9 cellular contexts compared by ENCODE assay signal in the genomic region with DNA sequence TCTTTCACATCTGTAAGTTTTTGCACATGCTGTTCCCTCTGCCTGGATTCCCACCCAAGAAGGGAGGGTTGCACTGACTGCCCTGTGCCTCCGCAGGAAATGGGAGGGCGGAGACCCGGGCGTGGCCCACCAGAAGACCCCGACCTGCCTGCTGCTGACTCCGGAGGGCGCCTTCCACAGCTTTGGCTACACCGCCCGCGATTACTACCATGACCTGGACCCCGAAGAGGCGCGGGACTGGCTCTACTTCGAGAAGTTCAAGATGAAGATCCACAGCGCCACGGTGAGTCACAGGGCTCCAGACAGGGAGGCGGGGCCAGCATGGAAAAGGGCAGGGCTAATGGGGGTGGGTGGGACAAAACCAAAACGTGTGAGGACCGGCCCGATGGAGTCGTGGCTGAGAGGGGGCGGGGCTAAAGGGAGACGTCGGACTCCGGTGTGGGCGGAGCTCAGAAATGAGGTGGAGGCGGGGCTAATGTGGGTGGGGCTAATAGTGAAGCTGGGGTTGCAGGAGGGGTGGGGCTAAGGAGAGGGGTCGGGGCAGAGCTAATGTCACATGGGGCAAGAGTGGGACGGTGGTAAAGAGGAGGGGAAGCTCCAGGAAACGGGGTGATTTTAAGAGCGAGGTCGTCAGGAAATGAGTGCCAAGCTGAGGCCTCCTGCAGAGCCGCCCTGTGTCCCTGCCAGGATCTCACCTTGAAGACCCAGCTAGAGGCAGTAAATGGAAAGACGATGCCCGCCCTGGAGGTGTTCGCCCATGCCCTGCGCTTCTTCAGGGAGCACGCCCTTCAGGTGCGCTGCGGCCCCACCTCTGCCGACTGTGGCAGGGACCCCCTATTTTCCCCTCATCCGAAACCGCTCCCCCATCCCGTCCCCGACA. TPM values are rescaled to one million over a fixed set of nuclear protein-coding genes. Genes with fewer than 3 reads are reported as not detected.
DNase-seq lines count a peak whose midpoint lies in the region; ATAC-seq, FAIRE-seq and TF ChIP-seq lines count a peak whose summit lies in the region.
"Had no signal": no experiment of that assay in that cellular context is flagged by ENCODE, and none has a peak within 500 bp of the region (broad histone marks: within the 10 kb centered on the region; RNA-seq: fewer than 3 reads in every experiment).

No MANE protein-coding gene starts in this region.

- POLR2A ChIA-PET in HCT116 (lab: Charles Lee): interaction anchor here (0.9 kb wide), 1 partner anchor 23 kb away, joined by 4 read pairs; a partner anchor contains a TSS

- no TSS peak for BruUV-seq in HCT116 (replicated peaks; lab: Mats Ljungman, UMichigan)

- no peaks in the 10 kb centered on the region for H3K9me3 ChIP-seq in HCT116 (ENCODE audit: control insufficient read depth in 1 of 2, insufficient read depth in 1 of 2, low read depth in 1 of 2, low read length in 2 of 2)
- no peaks in the 10 kb centered on the region for H3K9me3 ChIP-seq in heart left ventricle
- H3K9me3 ChIP-seq: tibial artery had no signal

- ATAC-seq in HCT116 (peak; percentile 90), heart left ventricle (peak; percentile 21 to 74 (median 60)), HG02938 (IDR thresholded peaks at IDR 0.05; ENCODE audit: unreplicated experiment) (no peak)

- no peaks in the 10 kb centered on the region for H3K36me3 Mint-ChIP-seq in activated T-helper 1 cell treated with anti-CD3 and anti-CD28 coated beads, Interleukin-12 subunit alpha, Interleukin-12 subunit beta, Interleukin-2, Interleukin-4 antibody, amounts not matched to agents 30 ng/mL and 10 ng/mL and 1 ng/mL, durations not matched to agents 14 hours and 24 hours and 36 hours (ENCODE audit: low read depth)

- H3K9me2 ChIP-seq in HCT116 (ENCODE audit: insufficient read depth): no peaks in the 10 kb centered on the region

- DNase-seq in HCT116 (ENCODE audit: low read depth, low spot score) (peak; percentile 88), OCI-M1 (lab: John Stamatoyannopoulos, UW) (peak; percentile 91), heart left ventricle (peak; percentile 53 to 83 (median 69)), HTR-8/SVneo (ENCODE audit: insufficient read length, low spot score) (no peak), NCI-H1092 (lab: John Stamatoyannopoulos, UW) (no peak)
- peak; percentile 59 for DNase-seq in activated T-helper 1 cell treated with anti-CD3 and anti-CD28 coated beads, Interleukin-12 subunit alpha, Interleukin-12 subunit beta, Interleukin-2, Interleukin-4 antibody, amounts not matched to agents 30 ng/mL and 10 ng/mL and 1 ng/mL, durations not matched to agents 14 hours and 24 hours and 36 hours (ENCODE audit: low spot score)
- DNase-seq in stimulated activated CD4-positive, alpha-beta T cell treated with anti-CD3 and anti-CD28 coated beads, Interleukin-15, amount 100 ng/mL, for 1 hour (ENCODE audit: low read depth in 1 of 2, low spot score in 1 of 2): peak; percentile 47 to 64

- peaks cover 15% of the 10 kb centered on the region for H3K27me3 Mint-ChIP-seq in activated T-helper 1 cell treated with anti-CD3 and anti-CD28 coated beads, Interleukin-12 subunit alpha, Interleukin-12 subunit beta, Interleukin-2, Interleukin-4 antibody, amounts not matched to agents 30 ng/mL and 10 ng/mL and 1 ng/mL, durations not matched to agents 14 hours and 24 hours and 36 hours (ENCODE audit: insufficient read depth)

- no peak for TF ChIP-seq RAD21 in HCT116 (IDR thresholded peaks at IDR 0.05; ENCODE audit: low read depth)

- intact Hi-C loops in HCT116 (cut with micrococcal nuclease): loop anchor here (2.0 kb wide), 1 partner anchor 68 kb away; no protein-coding TSS in a partner anchor
- intact Hi-C loops in activated T-helper 1 cell treated with anti-CD3 and anti-CD28 coated beads, Interleukin-12 subunit alpha, Interleukin-12 subunit beta, Interleukin-2, Interleukin-4 antibody, amounts not matched to agents 30 ng/mL and 10 ng/mL and 1 ng/mL, durations not matched to agents 14 hours and 24 hours and 36 hours (cut with micrococcal nuclease): loop anchor here (1.0 to 5.0 kb wide), 3 partner anchors 22 to 76 kb away; a partner anchor contains a TSS
- intact Hi-C loops in heart left ventricle (cut with DNase I): no loop called here

- peak overlapping the region; percentile 38; the same call in 1 of the 2 replicates for H3K9ac ChIP-seq in HCT116 (ENCODE audit: low read length)

- H3K4me1 ChIP-seq in HCT116 (ENCODE audit: control insufficient read depth in 1 of 2, insufficient read depth in 2 of 2, low read length in 2 of 2): peaks cover 9 to 20% of the 10 kb centered on the region in 2 experiments
- H3K4me1 ChIP-seq in heart left ventricle: peaks cover 0 to 40% (median 14%) of the 10 kb centered on the region in 12 donors

- H3K4me3 ChIP-seq in HCT116 (replicated peaks in 1 of 2; ENCODE audit: low read depth in 1 of 2, low read length in 2 of 2) (peak overlapping the region; percentile 15 to 52), heart left ventricle (peak overlapping the region in 2 of 12 donors; percentile 1 to 28)
- H3K4me3 ChIP-seq: tibial artery had no signal

- 0 out of 6 replicates have a peak, but pooled peaks of 1 of the 3 experiments have one; percentile 3 for TF ChIP-seq CTCF in HCT116 (IDR thresholded peaks at IDR 0.05 in 2 of 3, conservative IDR thresholded peaks at IDR 0.05 in 1 of 3; ENCODE audit: borderline replicate concordance in 1 of 3, insufficient read depth in 1 of 3, low read depth in 2 of 3, low read length in 2 of 3)
- no peak for TF ChIP-seq CTCF in heart left ventricle (IDR thresholded peaks at IDR 0.05)

- H3K4me2 ChIP-seq in HCT116 (ENCODE audit: low read length): peak overlapping the region; percentile 88

- no peak for TF ChIP-seq POLR2A in HCT116 (IDR thresholded peaks at IDR 0.05; ENCODE audit: borderline replicate concordance, extremely low read depth, insufficient read depth, insufficient read length)
- no peak for TF ChIP-seq POLR2A in heart left ventricle (IDR thresholded peaks at IDR 0.05)

- H3K79me2 ChIP-seq in HCT116 (ENCODE audit: insufficient read depth, low read length): no peaks in the 10 kb centered on the region

- H3K4me3 Mint-ChIP-seq in activated T-helper 1 cell treated with anti-CD3 and anti-CD28 coated beads, Interleukin-12 subunit alpha, Interleukin-12 subunit beta, Interleukin-2, Interleukin-4 antibody, amounts not matched to agents 30 ng/mL and 10 ng/mL and 1 ng/mL, durations not matched to agents 14 hours and 24 hours and 36 hours: peak overlapping the region; percentile 63

- peaks cover 13% of the 10 kb centered on the region for H3K4me1 Mint-ChIP-seq in activated T-helper 1 cell treated with anti-CD3 and anti-CD28 coated beads, Interleukin-12 subunit alpha, Interleukin-12 subunit beta, Interleukin-2, Interleukin-4 antibody, amounts not matched to agents 30 ng/mL and 10 ng/mL and 1 ng/mL, durations not matched to agents 14 hours and 24 hours and 36 hours (ENCODE audit: low read depth)

- no peaks in the 10 kb centered on the region for H3K36me3 ChIP-seq in HCT116 (ENCODE audit: control insufficient read depth in 1 of 2, insufficient read depth in 2 of 2, low read length in 2 of 2)
- H3K36me3 ChIP-seq in heart left ventricle: peaks cover 0 to 64% (median 27%) of the 10 kb centered on the region in 9 donors

- H3K27ac Mint-ChIP-seq in activated T-helper 1 cell treated with anti-CD3 and anti-CD28 coated beads, Interleukin-12 subunit alpha, Interleukin-12 subunit beta, Interleukin-2, Interleukin-4 antibody, amounts not matched to agents 30 ng/mL and 10 ng/mL and 1 ng/mL, durations not matched to agents 14 hours and 24 hours and 36 hours: no peak overlapping the region

- H3K27me3 ChIP-seq in HCT116 (ENCODE audit: insufficient read depth, low read length) (no peaks in the 10 kb centered on the region), heart left ventricle (peaks cover 0 to 13% (median 0%) of the 10 kb centered on the region in 9 donors)

- H3K27ac ChIP-seq in HCT116 (ENCODE audit: low read depth, low read length) (peak overlapping the region; percentile 21; the same call in 1 of the 2 replicates), heart left ventricle (peak overlapping the region in 7 of 12 donors; percentile 6 to 31 (median 13))
- H3K27ac ChIP-seq: tibial artery had no signal

- no peak for FAIRE-seq in HTR-8/SVneo (lab: Jason Lieb, UNC)

- RAD21 ChIA-PET in HCT116 (lab: Charles Lee; ENCODE audit: low non-redundant PET in 1 of 2, low total read pairs in 2 of 2, uncharacterized antibody in 2 of 2, unreplicated experiment in 2 of 2): interaction anchor here in 1 of 2 experiments (1.0 kb wide), 1 partner anchor 29 kb away, joined by 3 read pairs; no protein-coding TSS in a partner anchor

- H2AFZ ChIP-seq in HCT116 (ENCODE audit: low read depth, low read length, poor library complexity, severe bottlenecking): peak overlapping the region; percentile 52

- H3K9me3 Mint-ChIP-seq in activated T-helper 1 cell treated with anti-CD3 and anti-CD28 coated beads, Interleukin-12 subunit alpha, Interleukin-12 subunit beta, Interleukin-2, Interleukin-4 antibody, amounts not matched to agents 30 ng/mL and 10 ng/mL and 1 ng/mL, durations not matched to agents 14 hours and 24 hours and 36 hours: no peaks in the 10 kb centered on the region

- no peaks in the 10 kb centered on the region for H4K20me1 ChIP-seq in HCT116 (ENCODE audit: insufficient read depth)

- 32 to 44% (median 39%) methylated on average over 38 to 45 of the region's 45 CpGs for WGBS in heart left ventricle, 4 donors

- CTCF ChIA-PET in HCT116 (lab: Charles Lee): interaction anchor here (0.8 to 1.8 kb wide), 6 partner anchors 8 to 269 kb away, joined by 3 to 13 read pairs (median 4); no protein-coding TSS in a partner anchor

RNA-seq across cellular contexts. Expression of a gene that starts 12.6 kb away (rescaled TPM):
- total RNA-seq in HCT116 (2021; ENCODE audit: unreplicated experiment) (not detected), heart left ventricle (10 to 100 TPM; 10.4 to 35.7 (median 14.3) TPM)
- 0.36 and 0.44 TPM in 2 replicates for polyA plus RNA-seq in HCT116 (2012)
- not detected in 2 replicates for total RNA-seq in activated T-helper 1 cell treated with anti-CD3 and anti-CD28 coated beads, Interleukin-12 subunit alpha, Interleukin-12 subunit beta, Interleukin-2, Interleukin-4 antibody, amounts not matched to agents 30 ng/mL and 10 ng/mL and 1 ng/mL, durations not matched to agents 14 hours and 24 hours and 36 hours
- 10 to 100 TPM; 11.8 to 17.3 TPM for polyA plus RNA-seq in heart left ventricle

RNA-seq across cellular contexts. Expression of a gene that starts 22.5 kb away (rescaled TPM):
- total RNA-seq in HCT116 (2021; ENCODE audit: unreplicated experiment): 99.4 TPM
- 71.0 and 92.8 TPM in 2 replicates for polyA plus RNA-seq in HCT116 (2012)
- 55.5 and 64.6 TPM in 2 replicates for total RNA-seq in activated T-helper 1 cell treated with anti-CD3 and anti-CD28 coated beads, Interleukin-12 subunit alpha, Interleukin-12 subunit beta, Interleukin-2, Interleukin-4 antibody, amounts not matched to agents 30 ng/mL and 10 ng/mL and 1 ng/mL, durations not matched to agents 14 hours and 24 hours and 36 hours
- total RNA-seq in heart left ventricle: 10 to 100 TPM in 6 of 9 donors, 1 to 10 TPM in 3; 7.8 to 22.2 (median 13.7) TPM
- polyA plus RNA-seq in heart left ventricle: 10 to 100 TPM in 1 of 2 donors, 1 to 10 TPM in 1; 9.8 to 19.3 TPM

RNA-seq across cellular contexts. Expression of a gene that starts 32.6 kb away (rescaled TPM):
- total RNA-seq in HCT116 (2021; ENCODE audit: unreplicated experiment) (0.17 TPM), heart left ventricle (10 to 100 TPM in 2 of 9 donors, 1 to 10 TPM in 7; 1.5 to 51.9 (median 5.7) TPM)
- polyA plus RNA-seq in HCT116 (2012): 0.15 and 0.16 TPM in 2 replicates
- total RNA-seq in activated T-helper 1 cell treated with anti-CD3 and anti-CD28 coated beads, Interleukin-12 subunit alpha, Interleukin-12 subunit beta, Interleukin-2, Interleukin-4 antibody, amounts not matched to agents 30 ng/mL and 10 ng/mL and 1 ng/mL, durations not matched to agents 14 hours and 24 hours and 36 hours: not detected in 2 replicates
- polyA plus RNA-seq in heart left ventricle: 1 to 10 TPM; 1.9 to 6.1 TPM

RNA-seq across cellular contexts. Expression of a gene that starts 36.2 kb away (rescaled TPM):
- total RNA-seq in HCT116 (2021; ENCODE audit: unreplicated experiment) (0.93 TPM), heart left ventricle (under 1 TPM in 4 of 9 donors, not detected in 5; 0.18 to 0.65 (median 0.30) TPM)
- 0.74 and 0.83 TPM in 2 replicates for polyA plus RNA-seq in HCT116 (2012)
- 0.12 TPM in 1 of 2 replicates, not detected in the other for total RNA-seq in activated T-helper 1 cell treated with anti-CD3 and anti-CD28 coated beads, Interleukin-12 subunit alpha, Interleukin-12 subunit beta, Interleukin-2, Interleukin-4 antibody, amounts not matched to agents 30 ng/mL and 10 ng/mL and 1 ng/mL, durations not matched to agents 14 hours and 24 hours and 36 hours
- under 1 TPM; 0.11 to 0.17 TPM for polyA plus RNA-seq in heart left ventricle

RNA-seq across cellular contexts. Expression of a gene that starts 41.5 kb away (rescaled TPM):
- total RNA-seq in HCT116 (2021; ENCODE audit: unreplicated experiment) (67.2 TPM), heart left ventricle (100 to 1,000 TPM in 1 of 9 donors, 10 to 100 TPM in 8; 56.2 to 122 (median 74.0) TPM)
- 40.7 and 42.0 TPM in 2 replicates for polyA plus RNA-seq in HCT116 (2012)
- total RNA-seq in activated T-helper 1 cell treated with anti-CD3 and anti-CD28 coated beads, Interleukin-12 subunit alpha, Interleukin-12 subunit beta, Interleukin-2, Interleukin-4 antibody, amounts not matched to agents 30 ng/mL and 10 ng/mL and 1 ng/mL, durations not matched to agents 14 hours and 24 hours and 36 hours: 72.3 and 80.2 TPM in 2 replicates
- polyA plus RNA-seq in heart left ventricle: 100 to 1,000 TPM in 1 of 2 donors, 10 to 100 TPM in 1; 77.1 to 105 TPM

Comparison
In these comparisons a context has a peak if more than half of its experiments do, and no peak if none do; other contexts are left out.
1. DNase-seq: peak in HCT116 (single experiment), OCI-M1 (single experiment), activated T-helper 1 cell treated with anti-CD3 and anti-CD28 coated beads, Interleukin-12 subunit alpha, Interleukin-12 subunit beta, Interleukin-2, Interleukin-4 antibody, amounts not matched to agents 30 ng/mL and 10 ng/mL and 1 ng/mL, durations not matched to agents 14 hours and 24 hours and 36 hours (single experiment), heart left ventricle (5 of 5) and stimulated activated CD4-positive, alpha-beta T cell treated with anti-CD3 and anti-CD28 coated beads, Interleukin-15, amount 100 ng/mL, for 1 hour (2 of 2); none in HTR-8/SVneo (single experiment) and NCI-H1092 (single experiment).
2. RNA of a gene that starts 12.6 kb away (total RNA-seq): 10.4 to 35.7 TPM in heart left ventricle; not detected in activated T-helper 1 cell treated with anti-CD3 and anti-CD28 coated beads, Interleukin-12 subunit alpha, Interleukin-12 subunit beta, Interleukin-2, Interleukin-4 antibody, amounts not matched to agents 30 ng/mL and 10 ng/mL and 1 ng/mL, durations not matched to agents 14 hours and 24 hours and 36 hours and not detected in HCT116 (single experiment); every median in the first group is over 10 times any median in the second.
3. intact Hi-C loops: an anchor here in HCT116 (2.0 kb wide) and activated T-helper 1 cell treated with anti-CD3 and anti-CD28 coated beads, Interleukin-12 subunit alpha, Interleukin-12 subunit beta, Interleukin-2, Interleukin-4 antibody, amounts not matched to agents 30 ng/mL and 10 ng/mL and 1 ng/mL, durations not matched to agents 14 hours and 24 hours and 36 hours (1.0 to 5.0 kb wide); none called in heart left ventricle.